8 cellular contexts compared by ENCODE assay signal in genomic region chr16:3046506-3047386, GRCh38. TPM values are rescaled to one million over a fixed set of nuclear protein-coding genes. Genes with fewer than 3 reads are reported as not detected.
DNase-seq lines count a peak whose midpoint lies in the region; ATAC-seq, FAIRE-seq and TF ChIP-seq lines count a peak whose summit lies in the region.

Gene MMP25 (plus strand): TSS chr16:3046561. CDS start chr16:3046918, 357 bp downstream.

- no peaks in the 10 kb centered on the region for H4K20me1 ChIP-seq in SK-N-SH (ENCODE audit: insufficient read depth)
- no peaks in the 10 kb centered on the region for H4K20me1 ChIP-seq in keratinocyte (ENCODE audit: control insufficient read depth, extremely low read depth, insufficient read depth, low read length)

- H3K27me3 ChIP-seq in SK-N-SH (ENCODE audit: insufficient read depth) = peaks cover 68% of the 10 kb centered on the region
- H3K27me3 ChIP-seq in adipocyte (replicated peaks; ENCODE audit: control insufficient read depth, insufficient read depth, low read length) = peaks cover 59% of the 10 kb centered on the region
- H3K27me3 ChIP-seq in keratinocyte (ENCODE audit: control insufficient read depth, extremely low read depth, insufficient read depth, low read length) = peaks cover 46% of the 10 kb centered on the region
- peaks cover 74% of the 10 kb centered on the region for H3K27me3 ChIP-seq in suprapubic skin

- TF ChIP-seq RAD21 in SK-N-SH (IDR thresholded peaks at IDR 0.05; ENCODE audit: low read length) = no peak

- no peak for TF ChIP-seq POLR2A in suprapubic skin (IDR thresholded peaks at IDR 0.05)

- H3K4me2 ChIP-seq in SK-N-SH (peak within 1 kb of the TSS; percentile 89), keratinocyte (ENCODE audit: control insufficient read depth, extremely low read depth, insufficient read depth, low read depth, low read length) (peak within 1 kb of the TSS; percentile 84)

- no peaks in the 10 kb centered on the region for H3K36me3 ChIP-seq in SK-N-SH (replicated peaks in 1 of 2; ENCODE audit: control insufficient read depth in 1 of 2, insufficient read depth in 2 of 2, low read length in 1 of 2)
- no peaks in the 10 kb centered on the region for H3K36me3 ChIP-seq in adipocyte (ENCODE audit: control insufficient read depth, insufficient read depth, low read length, severe bottlenecking)
- no peaks in the 10 kb centered on the region for H3K36me3 ChIP-seq in keratinocyte (ENCODE audit: control insufficient read depth in 2 of 2, extremely low read depth in 1 of 2, insufficient read depth in 2 of 2, low read length in 2 of 2)
- H3K36me3 ChIP-seq in suprapubic skin = no peaks in the 10 kb centered on the region

- H3K9me1 ChIP-seq in keratinocyte (ENCODE audit: control insufficient read depth, extremely low read depth, insufficient read depth, low read length) = no peaks in the 10 kb centered on the region

- DNase-seq in SK-N-SH (peak; percentile 61), adipocyte (ENCODE audit: low read depth) (no peak), keratinocyte (ENCODE audit: low read depth, low spot score) (no peak), suprapubic skin (ENCODE audit: low spot score in 2 of 2) (no peak), epidermal melanocyte (ENCODE audit: insufficient read length, low spot score) (no peak), NCI-H1436 treated with DMSO at 0.1 percent for 48 hours (lab: John Stamatoyannopoulos, UW) (no peak), superior temporal gyrus (ENCODE audit: extremely low spot score) (no peak)

- H2AFZ ChIP-seq in SK-N-SH (ENCODE audit: low read depth) (peak within 1 kb of the TSS; percentile 41; the same call in 1 of the 2 replicates), keratinocyte (ENCODE audit: control insufficient read depth, low read length) (peak within 1 kb of the TSS; percentile 33)

- ATAC-seq in SK-N-SH treated with all-trans-retinoic acid at 6 μM for 48 hours = no peak; the same call in 2 of the 3 replicates

- H3K9me3 ChIP-seq in SK-N-SH (no peaks in the 10 kb centered on the region), adipocyte (ENCODE audit: control insufficient read depth, low read length) (no peaks in the 10 kb centered on the region), keratinocyte (ENCODE audit: control insufficient read depth, low read depth, low read length) (no peaks in the 10 kb centered on the region), suprapubic skin (no peaks in the 10 kb centered on the region)

- 8% methylated on average over 18 of the region's 75 CpGs for WGBS in SK-N-SH (ENCODE audit: low lambda C conversion rate)
- 0% methylated on average over 20 of the region's 75 CpGs for WGBS in suprapubic skin

- no peak for FAIRE-seq in keratinocyte (lab: Jason Lieb, UNC)

- H3K9ac ChIP-seq in SK-N-SH (no peak within 1 kb of the TSS), adipocyte (ENCODE audit: low read length) (no peak within 1 kb of the TSS), keratinocyte (ENCODE audit: control insufficient read depth, extremely low read depth, insufficient read depth, low read length) (peak within 1 kb of the TSS; percentile 44)

- H3K4me1 ChIP-seq in SK-N-SH (ENCODE audit: control insufficient read depth in 1 of 2, insufficient read depth in 2 of 2, low read depth in 1 of 2, low read length in 1 of 2) = no peaks in the 10 kb centered on the region; a peak in 1 of 4 replicates
- H3K4me1 ChIP-seq in adipocyte (ENCODE audit: control insufficient read depth, insufficient read depth, low read length) = peaks cover 2% of the 10 kb centered on the region
- no peaks in the 10 kb centered on the region for H3K4me1 ChIP-seq in keratinocyte (ENCODE audit: control insufficient read depth, extremely low read depth, insufficient read depth, low read length)
- peaks cover 25% of the 10 kb centered on the region for H3K4me1 ChIP-seq in suprapubic skin

- dilution Hi-C loops in keratinocyte (cut with MboI; ENCODE audit: extremely low pct_ligation_motif_present, low sequenced_read_pairs) = no loop called here

- peaks cover 8% of the 10 kb centered on the region for H3F3A ChIP-seq in SK-N-SH (replicated peaks; ENCODE audit: insufficient read depth)

- H3K4me3 ChIP-seq in SK-N-SH (ENCODE audit: low read depth in 2 of 2, low read length in 1 of 2) (peak within 1 kb of the TSS; percentile 33 to 56), adipocyte (ENCODE audit: low read length) (peak within 1 kb of the TSS; percentile 56), keratinocyte (ENCODE audit: control insufficient read depth in 2 of 3, extremely low read depth in 1 of 3, insufficient read depth in 2 of 3, low read depth in 1 of 3, low read length in 3 of 3) (peak within 1 kb of the TSS; percentile 43 to 67 (median 57)), suprapubic skin (peak within 1 kb of the TSS; percentile 60)

- H3K27ac ChIP-seq in SK-N-SH (ENCODE audit: low read depth in 2 of 2, low read length in 1 of 2) = no peak within 1 kb of the TSS
- H3K27ac ChIP-seq in keratinocyte (ENCODE audit: control insufficient read depth, insufficient read depth, low read length) = no peak within 1 kb of the TSS
- H3K27ac ChIP-seq in suprapubic skin = no peak within 1 kb of the TSS

- CTCF ChIA-PET in SK-N-SH (lab: Yijun Ruan, JAX) = interaction anchor here (0.7 to 8.5 kb wide), 8 partner anchors 12 to 88 kb away, joined by 4 to 141 read pairs (median 16); no protein-coding TSS in a partner anchor

- H3K79me2 ChIP-seq in SK-N-SH (ENCODE audit: insufficient read depth) (no peaks in the 10 kb centered on the region), keratinocyte (ENCODE audit: control insufficient read depth, insufficient read depth, low read length) (no peaks in the 10 kb centered on the region)

- no peaks in the 10 kb centered on the region for H3K9me2 ChIP-seq in SK-N-SH

- TF ChIP-seq EP300 in SK-N-SH (IDR thresholded peaks at IDR 0.05; ENCODE audit: borderline replicate concordance in 1 of 2, low read depth in 1 of 2, low read length in 1 of 2) (no peak), suprapubic skin (IDR thresholded peaks at IDR 0.05) (no peak)

- TF ChIP-seq CTCF in SK-N-SH (IDR thresholded peaks at IDR 0.05) (no peak), keratinocyte (optimal IDR thresholded peaks at IDR 0.05 in 1 of 3, IDR thresholded peaks at IDR 0.05 in 1 of 3, conservative IDR thresholded peaks at IDR 0.05 in 1 of 3; ENCODE audit: extremely low read depth in 1 of 3, insufficient read depth in 2 of 3, low read length in 3 of 3) (no peak), suprapubic skin (IDR thresholded peaks at IDR 0.05) (no peak)

- POLR2A ChIA-PET in SK-N-SH (lab: Yijun Ruan, JAX) = no interaction called here

TF ChIP-seq in SK-N-SH, 30 proteins besides CTCF, POLR2A, EP300 and RAD21:
- TF ChIP-seq EZH2phosphoT487 (IDR thresholded peaks at IDR 0.05; ENCODE audit: borderline replicate concordance, low read depth) (peak; percentile 96; the same call in 1 of the 2 replicates), USF2 (IDR thresholded peaks at IDR 0.05; ENCODE audit: borderline replicate concordance, low read depth, low read length) (no peak), CHD2 (IDR thresholded peaks at IDR 0.05; ENCODE audit: low read length, partially characterized antibody) (no peak)

TF ChIP-seq in SK-N-SH treated with all-trans-retinoic acid at 6 μM for 48 hours, 23 proteins besides CTCF, POLR2A, EP300 and RAD21 (continues in another document):
- no peak for TF ChIP-seq ZFP3 (CRISPR knock-in tag; IDR thresholded peaks at IDR 0.05)
- TF ChIP-seq CREB5 (CRISPR knock-in tag; IDR thresholded peaks at IDR 0.05; ENCODE audit: low read depth) = no peak
- TF ChIP-seq OSR1 (CRISPR knock-in tag; IDR thresholded peaks at IDR 0.05) = no peak
- no peak for TF ChIP-seq ZNF70 (CRISPR knock-in tag; IDR thresholded peaks at IDR 0.05)
- no peak for TF ChIP-seq ZFP30 (CRISPR knock-in tag; IDR thresholded peaks at IDR 0.05)
- TF ChIP-seq CSDC2 (CRISPR knock-in tag; IDR thresholded peaks at IDR 0.05) = no peak
- TF ChIP-seq PPARA (CRISPR knock-in tag; IDR thresholded peaks at IDR 0.05; ENCODE audit: borderline replicate concordance) = no peak
- no peak for TF ChIP-seq BACH2 (CRISPR knock-in tag; IDR thresholded peaks at IDR 0.05; ENCODE audit: borderline replicate concordance)
- no peak for TF ChIP-seq ISL1 (CRISPR knock-in tag; IDR thresholded peaks at IDR 0.05)
- no peak for TF ChIP-seq TCF4 (CRISPR knock-in tag; IDR thresholded peaks at IDR 0.05; ENCODE audit: borderline replicate concordance)
- no peak for TF ChIP-seq SNAI2 (CRISPR knock-in tag; IDR thresholded peaks at IDR 0.05)

RNA-seq across cellular contexts. Expression of gene MMP25, which starts in this region (rescaled TPM):
- polyA plus RNA-seq in SK-N-SH (2012; rRNA removed) = 0.03 and 0.05 TPM in 2 replicates
- 0.01 TPM in 2 replicates for polyA plus RNA-seq in SK-N-SH (2012; cell fraction: cytosol; rRNA removed)
- 0.05 and 0.13 TPM in 2 replicates for polyA plus RNA-seq in SK-N-SH (2012; cell fraction: nucleus; rRNA removed)
- polyA plus RNA-seq in keratinocyte = 0.09 to 0.17 TPM (median 0.17 TPM) in 3 replicates
- polyA plus RNA-seq in keratinocyte (2011; ENCODE audit: low read depth) = 0.19 TPM
- 0.13 and 0.22 TPM in 2 replicates for polyA plus RNA-seq in keratinocyte (2011; cell fraction: cytosol; rRNA removed)
- polyA plus RNA-seq in keratinocyte (2011; cell fraction: nucleus; rRNA removed) = 0.50 and 0.56 TPM in 2 replicates
- 0.39 and 0.73 TPM in 2 replicates for polyA plus RNA-seq in keratinocyte (2012; ENCODE audit: low replicate concordance)
- 0.20 to 0.29 TPM in 2 of 3 replicates, not detected in the other for polyA minus RNA-seq in keratinocyte
- polyA minus RNA-seq in keratinocyte (2011; cell fraction: cytosol; rRNA and poly(A)+ RNA removed) = 0.96 TPM
- polyA minus RNA-seq in keratinocyte (2011; cell fraction: nucleus; rRNA and poly(A)+ RNA removed) = 0.11 TPM in 1 of 2 replicates, not detected in the other
- total RNA-seq in suprapubic skin = under 1 TPM in 3 of 4 donors, not detected in 1; 0.51 to 0.87 (median 0.83) TPM

Comparison
In these comparisons a context has a peak if more than half of its experiments do, and no peak if none do; other contexts are left out.
1. Peak in DNase-seq, H3K4me3 ChIP-seq and H3K4me2 ChIP-seq in SK-N-SH; RNA of the gene not detected or under 1 TPM.